ENCODE assay signal across 26 cellular contexts in the genomic region with DNA sequence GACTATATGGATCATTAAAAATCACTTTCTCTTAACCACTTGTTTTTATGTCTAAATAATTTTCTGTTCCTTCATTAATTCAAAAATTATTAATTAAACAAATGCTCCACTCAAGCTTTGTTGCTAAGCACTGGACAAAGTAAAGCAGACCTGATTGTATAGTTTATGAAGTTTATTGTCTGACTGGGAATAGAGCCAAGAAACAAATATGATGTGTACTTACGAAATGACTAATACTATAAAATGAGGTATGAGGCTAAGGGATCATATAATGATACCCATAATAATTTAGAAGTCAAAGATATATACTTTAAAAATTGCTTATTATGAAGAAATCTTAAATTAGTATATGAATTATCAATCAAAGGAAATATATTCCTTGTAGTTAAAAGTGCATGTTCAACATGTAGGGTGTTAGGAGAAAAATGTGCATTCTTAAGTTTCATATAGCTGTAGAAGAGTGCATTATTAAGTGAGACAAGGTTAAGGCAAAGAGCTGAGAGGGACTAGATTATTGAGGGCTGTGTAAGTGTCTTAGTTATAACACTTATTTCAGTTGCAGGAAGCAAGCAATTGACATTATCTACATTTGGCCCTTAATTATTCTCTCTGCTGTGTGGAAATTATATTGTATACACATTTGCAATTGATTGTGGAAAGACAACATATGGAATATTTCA.
DNase-seq lines count a peak whose midpoint lies in the region; ATAC-seq, FAIRE-seq and TF ChIP-seq lines count a peak whose summit lies in the region.
"Had no signal": no experiment of that assay in that cellular context is flagged by ENCODE, and none has a peak within 500 bp of the region (broad histone marks: within the 10 kb centered on the region; RNA-seq: fewer than 3 reads in every experiment).

No MANE protein-coding gene starts in this region.

- H3K36me3 Mint-ChIP-seq in CD4-positive, alpha-beta memory T cell: no peaks in the 10 kb centered on the region
- H3K36me3 Mint-ChIP-seq: activated CD4-positive, alpha-beta memory T cell treated with anti-CD3 and anti-CD28 coated beads for 36 hours; activated naive CD4-positive, alpha-beta T cell treated with anti-CD3 and anti-CD28 coated beads, Interleukin-2, amount 10 ng/mL, durations not matched to agents 7 days and 5 days had no signal

- DNase-seq in D721Med (ENCODE audit: insufficient read length, low spot score) (no peak), HT-29 (ENCODE audit: low spot score) (peak; percentile 92), NCI-H2227 (lab: John Stamatoyannopoulos, UW; ENCODE audit: unreplicated experiment) (peak; percentile 32), T-helper 1 cell (no peak)
- DNase-seq in CD4-positive, alpha-beta memory T cell: no peak
- DNase-seq: activated CD4-positive, alpha-beta memory T cell treated with anti-CD3 and anti-CD28 coated beads for 36 hours; activated naive CD4-positive, alpha-beta T cell treated with anti-CD3 and anti-CD28 coated beads, Interleukin-2, amount 10 ng/mL, durations not matched to agents 7 days and 5 days; cerebellar nuclear complex; effector CD4-positive, alpha-beta T cell; GDM1; midbrain; NCI-H1694 treated with DMSO at 0.1 percent for 48 hours; nephron progenitor cell; posterior cingulate gyrus; stimulated activated CD4-positive, alpha-beta T cell treated with anti-CD3 and anti-CD28 coated beads, Interleukin-1b, Interleukin-23, amount 100 ng/mL, for 48 hours; stimulated activated naive CD4-positive, alpha-beta T cell treated with Interleukin-2 at 50 U/mL for 16 hours; T-helper 17 cell; thyroid gland; WERI-Rb-1 had no signal

- no peak overlapping the region for H3K4me3 Mint-ChIP-seq in CD4-positive, alpha-beta memory T cell
- H3K4me3 Mint-ChIP-seq: activated CD4-positive, alpha-beta memory T cell treated with anti-CD3 and anti-CD28 coated beads for 36 hours; activated naive CD4-positive, alpha-beta T cell treated with anti-CD3 and anti-CD28 coated beads, Interleukin-2, amount 10 ng/mL, durations not matched to agents 7 days and 5 days; nephron progenitor cell; T-helper 17 cell had no signal

- intact Hi-C loops in CD4-positive, alpha-beta memory T cell (cut with micrococcal nuclease): no loop called here

- CTCF ChIA-PET in CD4-positive, alpha-beta memory T cell (lab: Charles Lee; ENCODE audit: partially characterized antibody): no interaction called here

- no peak overlapping the region for H3K4me3 ChIP-seq in CD4-positive, alpha-beta memory T cell (ENCODE audit: low read length in 2 of 2)
- H3K4me3 ChIP-seq: ascending aorta, thyroid gland had no signal

- ATAC-seq in HG02885 (IDR thresholded peaks at IDR 0.05; ENCODE audit: poor library complexity, unreplicated experiment): no peak
- ATAC-seq: left lobe of liver, Right ventricle myocardium inferior, T-helper 17 cell had no signal

- peak; percentile 48 for FAIRE-seq in D721Med (lab: Jason Lieb, UNC)
- FAIRE-seq: GM19239, H1 had no signal

- TF ChIP-seq CTCF in D721Med (IDR thresholded peaks at IDR 0.05; ENCODE audit: insufficient read depth, missing control alignments) (no peak), VCaP (conservative IDR thresholded peaks at IDR 0.05) (no peak)

- H3K36me3 ChIP-seq in CD4-positive, alpha-beta memory T cell (ENCODE audit: insufficient read depth, low read length): no peaks in the 10 kb centered on the region
- H3K36me3 ChIP-seq: ascending aorta, thyroid gland, WERI-Rb-1 had no signal

- POLR2A ChIA-PET in CD4-positive, alpha-beta memory T cell (lab: Charles Lee; ENCODE audit: partially characterized antibody): no interaction called here

- no peak overlapping the region for H3K27ac Mint-ChIP-seq in CD4-positive, alpha-beta memory T cell
- H3K27ac Mint-ChIP-seq: activated CD4-positive, alpha-beta memory T cell treated with anti-CD3 and anti-CD28 coated beads for 36 hours; activated naive CD4-positive, alpha-beta T cell treated with anti-CD3 and anti-CD28 coated beads, Interleukin-2, amount 10 ng/mL, durations not matched to agents 7 days and 5 days; nephron progenitor cell; T-helper 17 cell had no signal

- no peaks in the 10 kb centered on the region for H3K27me3 ChIP-seq in CD4-positive, alpha-beta memory T cell (ENCODE audit: insufficient read depth, low read length)
- H3K27me3 ChIP-seq: ascending aorta, thyroid gland had no signal

- no peaks in the 10 kb centered on the region for H3K9me3 ChIP-seq in CD4-positive, alpha-beta memory T cell (ENCODE audit: control insufficient read depth in 1 of 2, low read length in 2 of 2)
- H3K9me3 ChIP-seq: ascending aorta, thyroid gland had no signal

- H3K9me3 Mint-ChIP-seq in CD4-positive, alpha-beta memory T cell: peaks cover 0 to 8% (median 3%) of the 10 kb centered on the region in 8 donors
- H3K9me3 Mint-ChIP-seq: nephron progenitor cell had no signal

- peak overlapping the region; percentile 44 for H3K27ac ChIP-seq in VCaP
- H3K27ac ChIP-seq in CD4-positive, alpha-beta memory T cell (ENCODE audit: low read depth, low read length): no peak overlapping the region
- H3K27ac ChIP-seq: ascending aorta, thyroid gland, WERI-Rb-1 had no signal

- H3K4me1 Mint-ChIP-seq in CD4-positive, alpha-beta memory T cell: no peaks in the 10 kb centered on the region
- H3K4me1 Mint-ChIP-seq: activated naive CD4-positive, alpha-beta T cell treated with anti-CD3 and anti-CD28 coated beads, Interleukin-2, amount 10 ng/mL, durations not matched to agents 7 days and 5 days; nephron progenitor cell; T-helper 17 cell had no signal

- no peaks in the 10 kb centered on the region for H3K4me1 ChIP-seq in CD4-positive, alpha-beta memory T cell (ENCODE audit: insufficient read depth, low read length)
- H3K4me1 ChIP-seq: ascending aorta, thyroid gland had no signal

- no peaks in the 10 kb centered on the region for H3K27me3 Mint-ChIP-seq in CD4-positive, alpha-beta memory T cell
- H3K27me3 Mint-ChIP-seq: activated CD4-positive, alpha-beta memory T cell treated with anti-CD3 and anti-CD28 coated beads for 36 hours; activated naive CD4-positive, alpha-beta T cell treated with anti-CD3 and anti-CD28 coated beads, Interleukin-2, amount 10 ng/mL, durations not matched to agents 7 days and 5 days; T-helper 17 cell had no signal

Comparison
In these comparisons a context has a peak if more than half of its experiments do, and no peak if none do; other contexts are left out.
1. DNase-seq: peak in HT-29 (single experiment) and NCI-H2227 (single experiment); none in D721Med (single experiment), T-helper 1 cell (0 of 5) and CD4-positive, alpha-beta memory T cell (0 of 5).